ENCODE assay signal across 13 cellular contexts in genomic region chr1:224781800-224782199, GRCh38.
DNase-seq lines count a peak whose midpoint lies in the region; ATAC-seq and TF ChIP-seq lines count a peak whose summit lies in the region.
"Had no signal": no experiment of that assay in that cellular context is flagged by ENCODE, and none has a peak within 500 bp of the region (broad histone marks: within the 10 kb centered on the region; RNA-seq: fewer than 3 reads in every experiment).

No MANE protein-coding gene starts in this region.

- peak; percentile 73 for ATAC-seq in GM18867 (IDR thresholded peaks at IDR 0.05; ENCODE audit: unreplicated experiment)
- ATAC-seq in GM21526 (IDR thresholded peaks at IDR 0.05; ENCODE audit: low FRiP score, unreplicated experiment), result peak; percentile 59
- peak; percentile 58 for ATAC-seq in HG03135 (IDR thresholded peaks at IDR 0.05; ENCODE audit: unreplicated experiment)
- no peak for ATAC-seq in GM21737 (IDR thresholded peaks at IDR 0.05; ENCODE audit: unreplicated experiment)
- ATAC-seq: body of pancreas, sciatic nerve had no signal

- H3K9me3 ChIP-seq in sigmoid colon (no peaks in the 10 kb centered on the region), ascending aorta (no peaks in the 10 kb centered on the region)
- H3K9me3 ChIP-seq: body of pancreas, upper lobe of left lung had no signal

- no peak for TF ChIP-seq EP300 in sigmoid colon (IDR thresholded peaks at IDR 0.05)

- H3K27me3 ChIP-seq in sigmoid colon, result no peaks in the 10 kb centered on the region
- no peaks in the 10 kb centered on the region for H3K27me3 ChIP-seq in ascending aorta
- H3K27me3 ChIP-seq: body of pancreas, upper lobe of left lung had no signal

- WGBS in sigmoid colon, 2 donors, result 48 to 70% methylated on average over 2 of the region's 2 CpGs

- no peak overlapping the region for H3K4me3 ChIP-seq in sigmoid colon
- H3K4me3 ChIP-seq in ascending aorta, result no peak overlapping the region
- H3K4me3 ChIP-seq: body of pancreas, upper lobe of left lung had no signal

- H3K4me1 ChIP-seq in sigmoid colon, result no peaks in the 10 kb centered on the region
- no peaks in the 10 kb centered on the region for H3K4me1 ChIP-seq in ascending aorta
- H3K4me1 ChIP-seq: body of pancreas had no signal

- intact Hi-C loops in sigmoid colon (cut with DNase I) (no loop called here), ascending aorta (cut with DNase I) (no loop called here)

- H3K27ac ChIP-seq in VCaP (peak overlapping the region; percentile 85; the same call in 1 of the 2 replicates), sigmoid colon (no peak overlapping the region), ascending aorta (no peak overlapping the region)
- H3K27ac ChIP-seq: body of pancreas, upper lobe of left lung had no signal

- H3K36me3 ChIP-seq in sigmoid colon, result no peaks in the 10 kb centered on the region
- no peaks in the 10 kb centered on the region for H3K36me3 ChIP-seq in ascending aorta
- H3K36me3 ChIP-seq: upper lobe of left lung had no signal

- TF ChIP-seq CTCF in VCaP (conservative IDR thresholded peaks at IDR 0.05) (no peak), sigmoid colon (IDR thresholded peaks at IDR 0.05) (no peak), ascending aorta (IDR thresholded peaks at IDR 0.05) (no peak)

- no peak for TF ChIP-seq POLR2A in sigmoid colon (IDR thresholded peaks at IDR 0.05)

- DNase-seq in sigmoid colon (no peak), ascending aorta (ENCODE audit: low spot score in 2 of 2) (no peak), NCI-H510A treated with DMSO at 0.1 percent for 48 hours (lab: John Stamatoyannopoulos, UW) (no peak)
- DNase-seq: activated effector memory CD4-positive, alpha-beta T cell treated with anti-CD3 and anti-CD28 coated beads, Interleukin-2, amount 50 U/mL, for 16 hours; body of pancreas; stimulated activated CD4-positive, alpha-beta T cell treated with anti-CD3 and anti-CD28 coated beads, Interleukin-4, amount 100 ng/mL, for 24 hours; upper lobe of left lung had no signal
